Comparison of ENCODE assay signal across 10 cellular contexts in genomic region chr21:36981049-36981391, GRCh38. TPM values are rescaled to one million over a fixed set of nuclear protein-coding genes. Genes with fewer than 3 reads are reported as not detected.
DNase-seq lines count a peak whose midpoint lies in the region; ATAC-seq lines count a peak whose summit lies in the region.
"Had no signal": no experiment of that assay in that cellular context is flagged by ENCODE, and none has a peak within 500 bp of the region (broad histone marks: within the 10 kb centered on the region; RNA-seq: fewer than 3 reads in every experiment).

No MANE protein-coding gene starts in this region.

- peak overlapping the region in 4 of 5 donors; percentile 65 to 80 (median 70) for H3K4me3 ChIP-seq in subcutaneous abdominal adipose tissue (ENCODE audit: low read depth in 1 of 5, low read length in 5 of 5)

- H3K36me3 Mint-ChIP-seq in activated CD4-positive, alpha-beta T cell treated with anti-CD3 and anti-CD28 coated beads, Interleukin-2, amount 10 ng/mL, durations not matched to agents 7 days and 5 days (ENCODE audit: low read depth): no peaks in the 10 kb centered on the region
- H3K36me3 Mint-ChIP-seq in activated naive CD8-positive, alpha-beta T cell treated with anti-CD3 and anti-CD28 coated beads for 36 hours: no peaks in the 10 kb centered on the region
- no peaks in the 10 kb centered on the region for H3K36me3 Mint-ChIP-seq in immature natural killer cell

- H3K4me1 Mint-ChIP-seq in activated CD4-positive, alpha-beta T cell treated with anti-CD3 and anti-CD28 coated beads, Interleukin-2, amount 10 ng/mL, durations not matched to agents 7 days and 5 days: peaks cover 32% of the 10 kb centered on the region
- H3K4me1 Mint-ChIP-seq in activated naive CD8-positive, alpha-beta T cell treated with anti-CD3 and anti-CD28 coated beads for 36 hours: peaks cover 37% of the 10 kb centered on the region
- peaks cover 6 to 20% of the 10 kb centered on the region in 2 donors for H3K4me1 Mint-ChIP-seq in immature natural killer cell

- no peaks in the 10 kb centered on the region for H3K27me3 ChIP-seq in subcutaneous abdominal adipose tissue (ENCODE audit: control insufficient read depth in 5 of 5, insufficient read depth in 4 of 5, low read length in 5 of 5)
- H3K27me3 ChIP-seq: ovary had no signal

- H3K4me1 ChIP-seq in subcutaneous abdominal adipose tissue (ENCODE audit: control insufficient read depth in 5 of 5, insufficient read depth in 5 of 5, low read length in 5 of 5): peaks cover 0 to 29% (median 19%) of the 10 kb centered on the region in 5 donors

- H3K27ac ChIP-seq in subcutaneous abdominal adipose tissue (ENCODE audit: low read depth, low read length): no peak overlapping the region
- H3K27ac ChIP-seq: C4-2B had no signal

- POLR2A ChIA-PET in activated CD4-positive, alpha-beta T cell treated with anti-CD3 and anti-CD28 coated beads, Interleukin-2, amount 10 ng/mL, durations not matched to agents 7 days and 5 days (lab: Charles Lee): no interaction called here

- ATAC-seq in HG03175 (IDR thresholded peaks at IDR 0.05; ENCODE audit: unreplicated experiment): no peak

- H3K4me3 Mint-ChIP-seq in activated CD4-positive, alpha-beta T cell treated with anti-CD3 and anti-CD28 coated beads, Interleukin-2, amount 10 ng/mL, durations not matched to agents 7 days and 5 days: peak overlapping the region; percentile 43
- H3K4me3 Mint-ChIP-seq in activated naive CD8-positive, alpha-beta T cell treated with anti-CD3 and anti-CD28 coated beads for 36 hours: peak overlapping the region; percentile 67
- peak overlapping the region in 3 of 5 donors; percentile 54 to 71 (median 66) for H3K4me3 Mint-ChIP-seq in immature natural killer cell

- H3K36me3 ChIP-seq in subcutaneous abdominal adipose tissue (ENCODE audit: control insufficient read depth in 5 of 5, insufficient read depth in 5 of 5, low read length in 5 of 5): no peaks in the 10 kb centered on the region
- H3K36me3 ChIP-seq: ovary had no signal

- H3K27ac Mint-ChIP-seq in activated CD4-positive, alpha-beta T cell treated with anti-CD3 and anti-CD28 coated beads, Interleukin-2, amount 10 ng/mL, durations not matched to agents 7 days and 5 days: no peak overlapping the region
- peak overlapping the region; percentile 22 for H3K27ac Mint-ChIP-seq in activated naive CD8-positive, alpha-beta T cell treated with anti-CD3 and anti-CD28 coated beads for 36 hours
- H3K27ac Mint-ChIP-seq in immature natural killer cell: no peak overlapping the region

- H3K9me3 Mint-ChIP-seq in activated CD4-positive, alpha-beta T cell treated with anti-CD3 and anti-CD28 coated beads, Interleukin-2, amount 10 ng/mL, durations not matched to agents 7 days and 5 days: no peaks in the 10 kb centered on the region
- H3K9me3 Mint-ChIP-seq in activated naive CD8-positive, alpha-beta T cell treated with anti-CD3 and anti-CD28 coated beads for 36 hours: no peaks in the 10 kb centered on the region
- H3K9me3 Mint-ChIP-seq in immature natural killer cell: no peaks in the 10 kb centered on the region

- H3K9ac ChIP-seq in subcutaneous abdominal adipose tissue (ENCODE audit: low read length in 5 of 5): peak overlapping the region in 3 of 5 donors; percentile 70 to 81 (median 73)

- peaks cover 16% of the 10 kb centered on the region for H3K27me3 Mint-ChIP-seq in activated CD4-positive, alpha-beta T cell treated with anti-CD3 and anti-CD28 coated beads, Interleukin-2, amount 10 ng/mL, durations not matched to agents 7 days and 5 days
- H3K27me3 Mint-ChIP-seq in activated naive CD8-positive, alpha-beta T cell treated with anti-CD3 and anti-CD28 coated beads for 36 hours: no peaks in the 10 kb centered on the region
- H3K27me3 Mint-ChIP-seq in immature natural killer cell (ENCODE audit: low read depth in 3 of 3): peaks cover 2 to 14% (median 4%) of the 10 kb centered on the region in 3 donors

- DNase-seq in activated CD4-positive, alpha-beta T cell treated with anti-CD3 and anti-CD28 coated beads, Interleukin-2, amount 10 ng/mL, durations not matched to agents 7 days and 5 days: no peak
- DNase-seq in activated CD4-positive, alpha-beta T cell treated with anti-CD3 and anti-CD28 coated beads, Interleukin-2, amount 50 U/mL, for 48 hours: no peak
- DNase-seq in activated naive CD8-positive, alpha-beta T cell treated with anti-CD3 and anti-CD28 coated beads for 36 hours: no peak
- no peak for DNase-seq in immature natural killer cell
- no peak for DNase-seq in Kasumi-1 (lab: John Stamatoyannopoulos, UW)
- no peak for DNase-seq in GOT3 (lab: John Stamatoyannopoulos, UW)

- CTCF ChIA-PET in activated CD4-positive, alpha-beta T cell treated with anti-CD3 and anti-CD28 coated beads, Interleukin-2, amount 10 ng/mL, durations not matched to agents 7 days and 5 days (lab: Charles Lee): no interaction called here

- no peaks in the 10 kb centered on the region for H3K9me3 ChIP-seq in subcutaneous abdominal adipose tissue (ENCODE audit: control insufficient read depth in 5 of 5, low read length in 5 of 5)
- H3K9me3 ChIP-seq: ovary had no signal

RNA-seq across cellular contexts. Expression of gene HLCS, which starts 14.6 kb away (rescaled TPM):
- 10 to 100 TPM; 15.8 to 15.9 TPM for total RNA-seq in activated CD4-positive, alpha-beta T cell treated with anti-CD3 and anti-CD28 coated beads, Interleukin-2, amount 10 ng/mL, durations not matched to agents 7 days and 5 days
- total RNA-seq in activated naive CD8-positive, alpha-beta T cell treated with anti-CD3 and anti-CD28 coated beads for 36 hours: 10 to 100 TPM; 12.2 to 13.7 TPM
- 10 to 100 TPM; 12.6 to 15.7 (median 15.5) TPM for polyA plus RNA-seq in immature natural killer cell

RNA-seq across cellular contexts. Expression of gene RIPPLY3, which starts 25.5 kb away (rescaled TPM):
- under 1 TPM in 1 of 2 experiments, not detected in 1; 0.17 TPM for total RNA-seq in activated CD4-positive, alpha-beta T cell treated with anti-CD3 and anti-CD28 coated beads, Interleukin-2, amount 10 ng/mL, durations not matched to agents 7 days and 5 days
- total RNA-seq in activated naive CD8-positive, alpha-beta T cell treated with anti-CD3 and anti-CD28 coated beads for 36 hours: under 1 TPM in 1 of 2 experiments, not detected in 1; 0.10 TPM
- not detected for polyA plus RNA-seq in immature natural killer cell
- total RNA-seq: ovary had no signal
- polyA plus RNA-seq: ovary had no signal
